9 cellular contexts compared by ENCODE assay signal in the genomic region with DNA sequence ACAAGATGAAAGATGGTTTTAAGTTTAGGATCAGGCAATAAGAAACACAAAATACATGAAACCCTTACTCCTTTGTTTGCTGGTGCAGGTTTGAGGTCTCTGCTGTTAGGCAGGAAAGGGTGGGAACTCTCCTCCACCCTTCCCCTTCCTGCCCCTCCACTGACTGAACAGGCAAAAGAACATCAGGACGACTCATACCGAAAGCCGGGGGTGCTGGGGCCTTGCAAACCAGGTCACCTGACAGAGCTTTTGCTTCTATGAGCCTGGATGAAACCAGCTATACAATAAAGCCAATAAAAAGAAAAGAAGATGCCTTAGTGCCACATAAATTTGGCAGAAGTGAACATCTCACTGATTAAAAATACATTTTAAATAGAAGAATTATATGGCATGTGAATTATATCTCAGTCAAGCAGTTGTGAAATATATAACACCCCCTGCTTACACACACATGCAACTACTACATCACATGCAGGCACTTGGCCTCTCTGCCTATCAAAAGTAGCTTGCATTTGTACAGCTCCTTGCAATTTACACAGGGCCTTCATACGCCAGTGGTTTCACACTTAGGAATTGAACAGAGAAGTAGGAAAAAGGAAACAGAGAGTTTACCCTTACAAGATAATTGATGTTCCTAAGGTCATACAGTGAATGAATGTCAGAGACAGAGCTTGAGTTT.
DNase-seq lines count a peak whose midpoint lies in the region; ATAC-seq and TF ChIP-seq lines count a peak whose summit lies in the region.
"Had no signal": no experiment of that assay in that cellular context is flagged by ENCODE, and none has a peak within 500 bp of the region (broad histone marks: within the 10 kb centered on the region; RNA-seq: fewer than 3 reads in every experiment).

No MANE protein-coding gene starts in this region.

- WGBS in lung, 2 donors, result 21 to 37% methylated on average over 4 of the region's 4 CpGs

- H3K9ac ChIP-seq in KMS-11, result no peak overlapping the region

- no peaks in the 10 kb centered on the region for H3K36me3 ChIP-seq in CD8-positive, alpha-beta T cell (ENCODE audit: insufficient read depth, low read length)
- H3K36me3 ChIP-seq in KMS-11 (ENCODE audit: insufficient read depth), result no peaks in the 10 kb centered on the region
- no peaks in the 10 kb centered on the region for H3K36me3 ChIP-seq in lung (ENCODE audit: control insufficient read depth in 2 of 2, insufficient read depth in 2 of 2, low read length in 2 of 2)
- H3K36me3 ChIP-seq: cardiac muscle cell had no signal

- peak; percentile 85 for ATAC-seq in CD8-positive, alpha-beta T cell
- peak; percentile 95 for ATAC-seq in GM21526 (IDR thresholded peaks at IDR 0.05; ENCODE audit: low FRiP score, unreplicated experiment)
- no peak for ATAC-seq in lung (ENCODE audit: insufficient read depth, low FRiP score)

- H3K9me3 ChIP-seq in CD8-positive, alpha-beta T cell (ENCODE audit: low read length), result no peaks in the 10 kb centered on the region
- no peaks in the 10 kb centered on the region for H3K9me3 ChIP-seq in lung (ENCODE audit: control insufficient read depth in 2 of 2, insufficient read depth in 1 of 2, low read length in 1 of 2)

- H4K20me1 ChIP-seq in KMS-11 (ENCODE audit: insufficient read depth), result no peaks in the 10 kb centered on the region

- no peaks in the 10 kb centered on the region for H3K27me3 Mint-ChIP-seq in CD8-positive, alpha-beta T cell (ENCODE audit: low read depth)

- peak overlapping the region; percentile 91 for H3K27ac Mint-ChIP-seq in CD8-positive, alpha-beta T cell

- H3K79me2 ChIP-seq in KMS-11 (ENCODE audit: insufficient read depth, low read depth), result no peaks in the 10 kb centered on the region

- H3K4me3 Mint-ChIP-seq in CD8-positive, alpha-beta T cell, result peak overlapping the region; percentile 65

- H3K27me3 ChIP-seq in CD8-positive, alpha-beta T cell (ENCODE audit: insufficient read depth, low read length), result no peaks in the 10 kb centered on the region
- H3K27me3 ChIP-seq in KMS-11 (ENCODE audit: insufficient read depth, low read depth) (0 out of 2 replicates have a peak, but pooled peaks cover 3% of the 10 kb centered on the region), lung (ENCODE audit: control insufficient read depth, insufficient read depth) (no peaks in the 10 kb centered on the region)
- H3K27me3 ChIP-seq: cardiac muscle cell had no signal

- intact Hi-C loops in CD8-positive, alpha-beta T cell (cut with DNase I, micrococcal nuclease), result loop anchor here in 1 of 2 experiments (1.0 kb wide), 1 partner anchor 13 kb away; no protein-coding TSS in a partner anchor

- peak overlapping the region; percentile 36 for H3K27ac ChIP-seq in CD8-positive, alpha-beta T cell (ENCODE audit: low read depth, low read length)
- H3K27ac ChIP-seq in KMS-11 (no peak overlapping the region), lung (ENCODE audit: low read depth in 1 of 2, low read length in 1 of 2) (peak overlapping the region; percentile 6 to 56)
- H3K27ac ChIP-seq: cardiac muscle cell had no signal

- H3K9me3 Mint-ChIP-seq in CD8-positive, alpha-beta T cell, result no peaks in the 10 kb centered on the region

- H3K4me1 Mint-ChIP-seq in CD8-positive, alpha-beta T cell (ENCODE audit: low read depth), result peaks cover 98% of the 10 kb centered on the region

- H3K36me3 Mint-ChIP-seq in CD8-positive, alpha-beta T cell, result no peaks in the 10 kb centered on the region

- H2AFZ ChIP-seq in KMS-11 (ENCODE audit: low read depth), result no peak overlapping the region

- CTCF ChIA-PET in CD8-positive, alpha-beta T cell (lab: Charles Lee), result interaction anchor here (0.7 to 1.4 kb wide), 5 partner anchors 8 to 215 kb away, joined by 3 to 10 read pairs (median 3); partner anchors contain the start of gene TRIB2
- CTCF ChIA-PET in HEK293T (lab: Yijun Ruan, JAX), result interaction anchor here (0.6 kb wide), 1 partner anchor 415 kb away, joined by 3 read pairs; no protein-coding TSS in a partner anchor

- peaks cover 95% of the 10 kb centered on the region for H3K4me1 ChIP-seq in CD8-positive, alpha-beta T cell (ENCODE audit: insufficient read depth, low read length)
- peaks cover 54% of the 10 kb centered on the region for H3K4me1 ChIP-seq in KMS-11 (ENCODE audit: low read depth, poor library complexity, severe bottlenecking)
- H3K4me1 ChIP-seq in lung (ENCODE audit: control insufficient read depth in 2 of 2, insufficient read depth in 2 of 2, low read length in 2 of 2), result peaks cover 0 to 1% of the 10 kb centered on the region in 2 donors

- no peak overlapping the region for H3K4me3 ChIP-seq in CD8-positive, alpha-beta T cell (ENCODE audit: low read depth, low read length)
- no peak overlapping the region for H3K4me3 ChIP-seq in KMS-11 (IDR thresholded peaks at IDR 0.05; ENCODE audit: insufficient read depth, low read depth, low read length)
- no peak overlapping the region for H3K4me3 ChIP-seq in lung
- H3K4me3 ChIP-seq: cardiac muscle cell had no signal

- POLR2A ChIA-PET in CD8-positive, alpha-beta T cell (lab: Charles Lee), result interaction anchor here (0.5 to 2.0 kb wide), 7 partner anchors 12 to 456 kb away, joined by 3 to 13 read pairs (median 5); partner anchors contain the start of gene TRIB2
- POLR2A ChIA-PET in HEK293T (lab: Yijun Ruan, JAX), result no interaction called here

- peak in 6 of 7 experiments; percentile 45 to 84 (median 63) for DNase-seq in CD8-positive, alpha-beta T cell
- DNase-seq in activated T-cell treated with anti-CD3 and anti-CD28 coated beads for 48 hours (ENCODE audit: low read depth), result peak; percentile 49
- no peak for DNase-seq in lung (ENCODE audit: low spot score)
- DNase-seq in HEK293T (ENCODE audit: extremely low spot score), result no peak
- DNase-seq in NCI-H345 (lab: John Stamatoyannopoulos, UW), result no peak
- DNase-seq in NCI-H2081 treated with DMSO at 0.1 percent for 48 hours (lab: John Stamatoyannopoulos, UW), result no peak

- peak overlapping the region; percentile 22; the same call in 1 of the 2 replicates for H3K4me2 ChIP-seq in KMS-11

- TF ChIP-seq CTCF in CD8-positive, alpha-beta T cell (IDR thresholded peaks at IDR 0.05), result no peak
- TF ChIP-seq CTCF in KMS-11 (conservative IDR thresholded peaks at IDR 0.05; ENCODE audit: low read depth, low read length) (no peak), lung (IDR thresholded peaks at IDR 0.05; ENCODE audit: control extremely low read depth, extremely low read depth) (no peak)

TF ChIP-seq in HEK293T, 16 proteins besides CTCF, POLR2A, EP300 and RAD21:
- TF ChIP-seq SUZ12 (IDR thresholded peaks at IDR 0.05) (no peak), NFRKB (IDR thresholded peaks at IDR 0.05) (no peak), L3MBTL2 (conservative IDR thresholded peaks at IDR 0.05) (no peak), ARNT (IDR thresholded peaks at IDR 0.05) (no peak), FOXM1 (IDR thresholded peaks at IDR 0.05; ENCODE audit: borderline replicate concordance) (no peak), FOXK2 (IDR thresholded peaks at IDR 0.05) (no peak), BHLHE40 (IDR thresholded peaks at IDR 0.05; ENCODE audit: borderline replicate concordance) (no peak)

Comparison
In these comparisons a context has a peak if more than half of its experiments do, and no peak if none do; other contexts are left out.
1. DNase-seq: peak in CD8-positive, alpha-beta T cell (6 of 7) and activated T-cell treated with anti-CD3 and anti-CD28 coated beads for 48 hours (single experiment); none in lung (single experiment), HEK293T (single experiment), NCI-H345 (single experiment) and NCI-H2081 treated with DMSO at 0.1 percent for 48 hours (single experiment).